Comparison of ENCODE assay signal across 8 cellular contexts in the genomic region with DNA sequence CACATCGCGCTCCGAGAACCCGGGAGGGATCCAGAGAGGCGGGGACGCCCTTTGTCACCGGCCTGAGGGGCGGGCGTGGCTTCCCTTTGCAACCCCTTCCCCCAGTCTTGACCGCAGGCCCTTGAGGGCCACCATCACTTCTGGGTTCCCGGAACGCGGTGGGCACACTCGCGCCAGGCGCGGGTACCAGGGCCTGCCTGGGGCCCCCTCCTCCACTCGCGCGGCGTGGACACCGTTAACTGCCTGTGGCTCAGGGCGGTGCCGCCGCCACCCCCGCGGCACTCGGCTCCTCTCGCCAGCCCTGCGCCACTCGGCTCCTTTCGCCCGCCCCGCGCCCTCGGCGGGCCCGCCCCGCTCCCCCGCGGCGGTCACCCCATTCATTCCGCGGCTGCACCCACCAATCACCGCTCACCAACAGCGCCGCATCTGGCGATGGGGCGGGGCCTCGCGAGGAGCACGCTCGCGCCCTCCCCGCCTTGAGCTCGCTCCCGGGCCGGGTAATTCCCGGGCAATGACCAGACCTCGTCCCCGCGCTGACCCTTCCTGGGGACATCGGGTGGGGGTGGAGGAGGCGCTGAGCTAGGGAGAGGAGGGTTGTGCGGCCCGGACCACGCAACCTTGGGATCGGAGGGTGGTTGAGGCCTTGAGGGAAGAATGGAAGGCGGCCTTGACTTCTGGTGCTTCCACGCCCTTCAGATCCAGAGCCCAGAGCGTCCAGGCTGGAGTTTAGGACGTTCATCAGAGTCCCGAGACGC. TPM values are rescaled to one million over a fixed set of nuclear protein-coding genes. Genes with fewer than 3 reads are reported as not detected.
DNase-seq lines count a peak whose midpoint lies in the region; ATAC-seq, FAIRE-seq and TF ChIP-seq lines count a peak whose summit lies in the region.

No MANE protein-coding gene starts in this region.

- H3K9me3 ChIP-seq in kidney (ENCODE audit: control insufficient read depth in 1 of 2, low read length in 2 of 2), result no peaks in the 10 kb centered on the region

- no peak for FAIRE-seq in kidney (lab: Jason Lieb, UNC)

- H3K27ac ChIP-seq in kidney (ENCODE audit: low read depth in 2 of 2, low read length in 2 of 2), result peak overlapping the region; percentile 84 to 94

- ATAC-seq in GM19023 (IDR thresholded peaks at IDR 0.05; ENCODE audit: unreplicated experiment) (peak; percentile 96), HG03175 (IDR thresholded peaks at IDR 0.05; ENCODE audit: unreplicated experiment) (peak; percentile 95)

- TF ChIP-seq CTCF in AG10803 (conservative IDR thresholded peaks at IDR 0.05; ENCODE audit: low read length) (no peak), kidney (IDR thresholded peaks at IDR 0.05; ENCODE audit: borderline replicate concordance, extremely low read depth, insufficient read depth) (no peak)

- H3K4me1 ChIP-seq in kidney (ENCODE audit: control insufficient read depth in 1 of 2, insufficient read depth in 1 of 2, low read depth in 1 of 2, low read length in 2 of 2), result peaks cover 10 to 15% of the 10 kb centered on the region in 2 donors

- H3K36me3 ChIP-seq in kidney (ENCODE audit: control insufficient read depth in 1 of 2, insufficient read depth in 2 of 2, low read length in 2 of 2), result no peaks in the 10 kb centered on the region

- peak overlapping the region; percentile 73 for H3K4me3 ChIP-seq in AG10803 (ENCODE audit: low read length)
- H3K4me3 ChIP-seq in kidney (ENCODE audit: low read length in 2 of 2), result peak overlapping the region; percentile 51 to 77

- peak overlapping the region; percentile 73 to 86 for H3K9ac ChIP-seq in kidney (ENCODE audit: low read length in 2 of 2)

- peak; percentile 95 for DNase-seq in AG10803 (ENCODE audit: low read depth)
- peak; percentile 87 for DNase-seq in NCI-H345 treated with DMSO at 0.1 percent for 48 hours (lab: John Stamatoyannopoulos, UW; ENCODE audit: unreplicated experiment)
- peak; percentile 92 for DNase-seq in activated CD4-positive, CD25-positive, alpha-beta regulatory T cell treated with anti-CD3 and anti-CD28 coated beads, Interleukin-2, amount 50 U/mL, for 72 hours
- DNase-seq in cerebellar nuclear complex (lab: John Stamatoyannopoulos, UW), result peak; percentile 66 to 79
- peak; percentile 99 for DNase-seq in kidney
- DNase-seq in stimulated activated CD4-positive, alpha-beta T cell treated with anti-CD3 and anti-CD28 coated beads, Interleukin-12 subunit alpha, Interleukin-12 subunit beta, amount 100 ng/mL, for 48 hours (ENCODE audit: low read depth in 2 of 3, low spot score in 1 of 3), result peak; percentile 80 to 91 (median 87)

- intact Hi-C loops in kidney (cut with DNase I), result no loop called here

RNA-seq across cellular contexts. Expression of a gene that starts 10.5 kb away (rescaled TPM):
- total RNA-seq in kidney, result 42.0 TPM
- 20.5 TPM for polyA plus RNA-seq in kidney (ENCODE audit: insufficient read depth, low read depth, low replicate concordance)

Comparison
In these comparisons a context has a peak if more than half of its experiments do, and no peak if none do; other contexts are left out.
1. Peak in every context shown above with its lines: DNase-seq, ATAC-seq, H3K4me3 ChIP-seq and H3K27ac ChIP-seq.